ENCODE assay signal across 1 cellular context in genomic region chr2:233413529-233414272, GRCh38.
TF ChIP-seq lines count a peak whose summit lies in the region.

No MANE protein-coding gene starts in this region.

TF ChIP-seq in SK-N-SH, 30 proteins besides CTCF, POLR2A, EP300 and RAD21 (continued from another document):
- TF ChIP-seq REST (IDR thresholded peaks at IDR 0.05; ENCODE audit: low read depth, low read length) (no peak), MXI1 (IDR thresholded peaks at IDR 0.05; ENCODE audit: low read depth, low read length) (peak; percentile 63; the same call in 1 of the 2 replicates), FOSL2 (IDR thresholded peaks at IDR 0.05; ENCODE audit: borderline replicate concordance, low read depth) (peak; percentile 76), FOXM1 (IDR thresholded peaks at IDR 0.05; ENCODE audit: low read depth) (no peak; the same call in 1 of the 2 replicates), RCOR1 (IDR thresholded peaks at IDR 0.05; ENCODE audit: low read length) (no peak), NRF1 (IDR thresholded peaks at IDR 0.05; ENCODE audit: low read depth, low read length) (no peak), RXRA (IDR thresholded peaks at IDR 0.05; ENCODE audit: borderline replicate concordance, low read depth) (peak; percentile 77), SIN3A (IDR thresholded peaks at IDR 0.05; ENCODE audit: borderline replicate concordance, low read depth, low read length) (peak; percentile 11; the same call in 1 of the 2 replicates), TAF1 (IDR thresholded peaks at IDR 0.05; ENCODE audit: borderline replicate concordance, low read depth, low read length) (no peak), RFX5 (IDR thresholded peaks at IDR 0.05; ENCODE audit: low read length) (no peak)
